ENCODE assay signal across 16 cellular contexts in the genomic region with DNA sequence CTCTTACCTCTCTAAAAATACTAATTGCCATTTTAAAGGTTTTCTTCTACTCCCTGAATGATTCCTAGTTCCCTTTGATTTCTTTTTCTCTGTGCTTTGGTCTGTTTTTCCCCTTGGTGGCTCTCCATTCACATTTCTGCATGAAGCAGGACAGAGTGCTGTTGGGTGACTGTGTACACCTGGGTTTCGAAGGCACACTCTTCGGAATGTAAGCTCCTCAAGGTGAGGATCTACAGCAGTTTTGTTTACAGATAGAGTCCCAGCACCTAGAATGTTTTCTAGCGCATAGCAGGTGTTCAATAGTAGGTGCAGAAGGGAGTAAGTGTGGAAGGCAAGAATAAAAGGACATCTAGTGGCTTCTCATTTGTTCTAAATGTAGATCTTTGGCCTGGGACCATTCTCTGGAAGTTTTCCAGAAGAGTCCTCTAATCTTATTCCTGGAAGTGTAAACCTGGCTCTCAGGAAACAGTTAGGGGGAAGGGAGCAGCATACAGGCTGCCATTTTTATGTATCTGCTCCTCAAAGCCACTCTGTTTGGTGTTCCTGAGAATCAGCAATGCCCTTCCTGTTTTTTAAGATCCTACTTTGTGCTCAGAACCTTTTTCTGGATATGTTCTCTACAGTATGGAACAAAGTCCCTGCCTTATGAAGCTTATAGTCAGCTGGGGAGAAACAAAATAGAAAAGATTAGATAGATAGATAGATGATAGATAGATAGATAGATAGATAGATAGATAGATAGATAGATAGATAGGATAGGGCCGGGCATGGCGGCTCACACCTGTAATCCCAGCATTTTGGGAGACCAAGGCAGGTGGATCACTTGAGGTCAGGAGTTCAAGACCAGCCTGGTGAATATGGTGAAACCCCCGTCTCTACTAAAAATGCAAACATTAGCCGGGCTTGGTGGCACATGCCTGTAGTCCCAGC. TPM values are rescaled to one million over a fixed set of nuclear protein-coding genes. Genes with fewer than 3 reads are reported as not detected.
DNase-seq lines count a peak whose midpoint lies in the region; ATAC-seq, FAIRE-seq and TF ChIP-seq lines count a peak whose summit lies in the region.
"Had no signal": no experiment of that assay in that cellular context is flagged by ENCODE, and none has a peak within 500 bp of the region (broad histone marks: within the 10 kb centered on the region; RNA-seq: fewer than 3 reads in every experiment).

No MANE protein-coding gene starts in this region.

- peaks cover 0 to 9% (median 0%) of the 10 kb centered on the region in 3 donors for H3K27me3 Mint-ChIP-seq in immature natural killer cell (ENCODE audit: low read depth in 3 of 3)

- 78 to 82% (median 80%) methylated on average over 7 of the region's 7 CpGs for WGBS in heart left ventricle, 4 donors
- 74 to 82% (median 81%) methylated on average over 7 of the region's 7 CpGs for WGBS in psoas muscle, 3 donors

- intact Hi-C loops in heart left ventricle (cut with DNase I) (no loop called here), Right ventricle myocardium inferior (cut with DNase I) (no loop called here), kidney (cut with DNase I) (no loop called here), psoas muscle (cut with DNase I) (no loop called here), dorsolateral prefrontal cortex (cut with DNase I) (no loop called here)

- no peaks in the 10 kb centered on the region for H3K36me3 Mint-ChIP-seq in immature natural killer cell

- TF ChIP-seq CTCF in heart left ventricle (IDR thresholded peaks at IDR 0.05) (no peak), kidney (IDR thresholded peaks at IDR 0.05; ENCODE audit: borderline replicate concordance, extremely low read depth, insufficient read depth) (no peak), psoas muscle (IDR thresholded peaks at IDR 0.05) (no peak), dorsolateral prefrontal cortex (IDR thresholded peaks at IDR 0.05 in 54 of 56, conservative IDR thresholded peaks at IDR 0.05 in 2 of 56; ENCODE audit: low read depth in 1 of 56, partially characterized antibody in 56 of 56) (no peak)

- H3K9me3 ChIP-seq in heart left ventricle (no peaks in the 10 kb centered on the region), kidney (ENCODE audit: control insufficient read depth in 1 of 2, low read length in 2 of 2) (no peaks in the 10 kb centered on the region), psoas muscle (no peaks in the 10 kb centered on the region)
- H3K9me3 ChIP-seq: BLaER1 treated with 17β-estradiol and CSF1 and Interleukin-3, amounts not matched to agents 10 nM and 100 nM had no signal

- H3K4me1 ChIP-seq in heart left ventricle (peaks cover 0 to 21% (median 10%) of the 10 kb centered on the region in 12 donors), kidney (ENCODE audit: control insufficient read depth in 1 of 2, insufficient read depth in 1 of 2, low read depth in 1 of 2, low read length in 2 of 2) (peaks cover 0 to 7% of the 10 kb centered on the region in 2 donors), psoas muscle (peaks cover 9% of the 10 kb centered on the region)

- H3K9ac ChIP-seq in kidney (ENCODE audit: low read length in 2 of 2) = no peak overlapping the region
- H3K9ac ChIP-seq: BLaER1 treated with 17β-estradiol and CSF1 and Interleukin-3, amounts not matched to agents 10 nM and 100 nM; KMS-11 had no signal

- H3K27me3 ChIP-seq in heart left ventricle = no peaks in the 10 kb centered on the region
- H3K27me3 ChIP-seq in psoas muscle (ENCODE audit: insufficient read depth in 3 of 3, low read length in 2 of 3) = no peaks in the 10 kb centered on the region
- H3K27me3 ChIP-seq in dorsolateral prefrontal cortex = no peaks in the 10 kb centered on the region
- H3K27me3 ChIP-seq: BLaER1 treated with 17β-estradiol and CSF1 and Interleukin-3, amounts not matched to agents 10 nM and 100 nM had no signal

- H3K4me3 Mint-ChIP-seq in immature natural killer cell = no peak overlapping the region

- H3K4me3 ChIP-seq in heart left ventricle (no peak overlapping the region), kidney (ENCODE audit: low read length in 2 of 2) (no peak overlapping the region), psoas muscle (no peak overlapping the region), dorsolateral prefrontal cortex (no peak overlapping the region)
- H3K4me3 ChIP-seq: BLaER1 treated with 17β-estradiol and CSF1 and Interleukin-3, amounts not matched to agents 10 nM and 100 nM had no signal

- H3K27ac Mint-ChIP-seq in immature natural killer cell = no peak overlapping the region

- TF ChIP-seq POLR2A in heart left ventricle (IDR thresholded peaks at IDR 0.05) = no peak

- FAIRE-seq in kidney (lab: Jason Lieb, UNC) = no peak

- H3K4me1 Mint-ChIP-seq in immature natural killer cell = no peaks in the 10 kb centered on the region

- H3K27ac ChIP-seq in heart left ventricle = peak overlapping the region in 2 of 12 donors; percentile 9 to 13
- no peak overlapping the region for H3K27ac ChIP-seq in kidney (ENCODE audit: low read depth in 2 of 2, low read length in 2 of 2)
- peak overlapping the region; percentile 4 for H3K27ac ChIP-seq in psoas muscle
- H3K27ac ChIP-seq in dorsolateral prefrontal cortex = no peak overlapping the region
- H3K27ac ChIP-seq: BLaER1 treated with 17β-estradiol and CSF1 and Interleukin-3, amounts not matched to agents 10 nM and 100 nM; KMS-11 had no signal

- H3K36me3 ChIP-seq in heart left ventricle = no peaks in the 10 kb centered on the region
- H3K36me3 ChIP-seq in kidney (ENCODE audit: control insufficient read depth in 1 of 2, insufficient read depth in 2 of 2, low read length in 2 of 2) = no peaks in the 10 kb centered on the region
- no peaks in the 10 kb centered on the region for H3K36me3 ChIP-seq in psoas muscle (ENCODE audit: insufficient read depth in 1 of 2, low read depth in 1 of 2)
- H3K36me3 ChIP-seq: BLaER1 treated with 17β-estradiol and CSF1 and Interleukin-3, amounts not matched to agents 10 nM and 100 nM had no signal

- H3K9me3 Mint-ChIP-seq in immature natural killer cell = no peaks in the 10 kb centered on the region

- DNase-seq in heart left ventricle = no peak
- no peak for DNase-seq in Right ventricle myocardium inferior (ENCODE audit: missing footprints)
- DNase-seq in kidney = peak; percentile 6
- no peak for DNase-seq in psoas muscle
- DNase-seq in immature natural killer cell = no peak
- DNase-seq in dorsolateral prefrontal cortex = no peak
- no peak for DNase-seq in activated CD8-positive, alpha-beta memory T cell treated with anti-CD3 and anti-CD28 coated beads for 24 hours
- DNase-seq: 8988T, EL, GOT3, NCI-H1092 treated with DMSO at 0.1 percent for 48 hours, NCI-H1694, PC-3 had no signal

- ATAC-seq in heart left ventricle = peak; percentile 35 to 62 (median 50)
- no peak for ATAC-seq in Right ventricle myocardium inferior
- ATAC-seq in psoas muscle = peak in 2 of 4 donors; percentile 62 to 65
- no peak for ATAC-seq in HG03571 (IDR thresholded peaks at IDR 0.05; ENCODE audit: unreplicated experiment)
- ATAC-seq: PC-3 had no signal

RNA-seq across cellular contexts. Expression of gene EFNA1, which starts 22.8 kb away (rescaled TPM):
- total RNA-seq in heart left ventricle = 10 to 100 TPM; 22.8 to 51.8 (median 37.2) TPM
- 100 to 1,000 TPM in 1 of 2 donors, 10 to 100 TPM in 1; 31.6 to 103 TPM for polyA plus RNA-seq in heart left ventricle
- 43.9 TPM for total RNA-seq in Right ventricle myocardium inferior
- total RNA-seq in kidney = 133 TPM
- polyA plus RNA-seq in kidney (ENCODE audit: insufficient read depth, low read depth, low replicate concordance) = 61.1 TPM
- 10 to 100 TPM; 11.4 to 42.6 (median 33.0) TPM for total RNA-seq in psoas muscle
- polyA plus RNA-seq in psoas muscle = 10 to 100 TPM in 2 of 3 donors, 1 to 10 TPM in 1; 5.5 to 15.0 (median 12.4) TPM
- polyA plus RNA-seq in immature natural killer cell = 1 to 10 TPM in 2 of 3 donors, under 1 TPM in 1; 0.64 to 4.0 (median 1.1) TPM
- total RNA-seq in dorsolateral prefrontal cortex = 100 to 1,000 TPM in 1 of 120 experiments, 10 to 100 TPM in 118, 1 to 10 TPM in 1; 8.7 to 144 (median 30.1) TPM

RNA-seq across cellular contexts. Expression of gene EFNA3, which starts 26.2 kb away (rescaled TPM):
- total RNA-seq in heart left ventricle = 1 to 10 TPM in 2 of 9 donors, under 1 TPM in 7; 0.20 to 2.4 (median 0.61) TPM
- 1 to 10 TPM in 1 of 2 donors, under 1 TPM in 1; 0.61 to 1.9 TPM for polyA plus RNA-seq in heart left ventricle
- total RNA-seq in Right ventricle myocardium inferior = 1.1 TPM
- 1.7 TPM for total RNA-seq in kidney
- 1.2 TPM for polyA plus RNA-seq in kidney (ENCODE audit: insufficient read depth, low read depth, low replicate concordance)
- total RNA-seq in psoas muscle = under 1 TPM in 3 of 4 donors, not detected in 1; 0.32 to 0.69 (median 0.57) TPM
- under 1 TPM; 0.17 to 1.00 (median 0.39) TPM for polyA plus RNA-seq in psoas muscle
- polyA plus RNA-seq in immature natural killer cell = 1 to 10 TPM in 1 of 3 donors, under 1 TPM in 2; 0.70 to 2.3 (median 0.94) TPM
- total RNA-seq in dorsolateral prefrontal cortex = 10 to 100 TPM in 118 of 120 experiments, 1 to 10 TPM in 2; 9.3 to 41.7 (median 22.4) TPM

RNA-seq across cellular contexts. Expression of gene SLC50A1, which starts 30.8 kb away (rescaled TPM):
- total RNA-seq in heart left ventricle (10 to 100 TPM in 4 of 9 donors, 1 to 10 TPM in 5; 5.4 to 21.7 (median 9.7) TPM), Right ventricle myocardium inferior (9.3 TPM), kidney (34.8 TPM), psoas muscle (1 to 10 TPM; 6.7 to 8.4 (median 7.8) TPM), dorsolateral prefrontal cortex (10 to 100 TPM in 40 of 120 experiments, 1 to 10 TPM in 80; 4.8 to 17.0 (median 9.0) TPM)
- polyA plus RNA-seq in heart left ventricle (10 to 100 TPM; 15.7 to 36.0 TPM), kidney (ENCODE audit: insufficient read depth, low read depth, low replicate concordance) (61.8 TPM), psoas muscle (10 to 100 TPM in 2 of 3 donors, 1 to 10 TPM in 1; 7.5 to 16.2 (median 10.8) TPM), immature natural killer cell (100 to 1,000 TPM in 1 of 3 donors, 10 to 100 TPM in 2; 59.5 to 120 (median 93.0) TPM)

RNA-seq across cellular contexts. Expression of gene DPM3, which starts 35.5 kb away (rescaled TPM):
- 10 to 100 TPM; 46.1 to 70.7 (median 54.4) TPM for total RNA-seq in heart left ventricle
- 100 to 1,000 TPM in 1 of 2 donors, 10 to 100 TPM in 1; 75.4 to 216 TPM for polyA plus RNA-seq in heart left ventricle
- total RNA-seq in Right ventricle myocardium inferior = 55.7 TPM
- total RNA-seq in kidney = 84.4 TPM
- polyA plus RNA-seq in kidney (ENCODE audit: insufficient read depth, low read depth, low replicate concordance) = 237 TPM
- total RNA-seq in psoas muscle = 10 to 100 TPM; 47.0 to 54.5 (median 50.0) TPM
- polyA plus RNA-seq in psoas muscle = 100 to 1,000 TPM; 110 to 123 (median 122) TPM
- 100 to 1,000 TPM; 103 to 274 (median 126) TPM for polyA plus RNA-seq in immature natural killer cell
- 10 to 100 TPM; 28.0 to 77.8 (median 52.8) TPM for total RNA-seq in dorsolateral prefrontal cortex

RNA-seq across cellular contexts. Expression of gene EFNA4, which starts 41.3 kb away (rescaled TPM):
- total RNA-seq in heart left ventricle (1 to 10 TPM; 1.1 to 3.3 (median 2.2) TPM), Right ventricle myocardium inferior (2.1 TPM), kidney (7.6 TPM), psoas muscle (1 to 10 TPM in 1 of 4 donors, under 1 TPM in 3; 0.69 to 1.1 (median 0.77) TPM), dorsolateral prefrontal cortex (1 to 10 TPM in 83 of 120 experiments, under 1 TPM in 31, not detected in 6; 0.41 to 3.5 (median 1.3) TPM)
- polyA plus RNA-seq in heart left ventricle (1 to 10 TPM; 2.0 to 4.8 TPM), kidney (ENCODE audit: insufficient read depth, low read depth, low replicate concordance) (11.8 TPM), psoas muscle (1 to 10 TPM in 2 of 3 donors, under 1 TPM in 1; 0.39 to 1.3 (median 1.2) TPM), immature natural killer cell (1 to 10 TPM; 1.1 to 3.0 (median 2.6) TPM)

Comparison
In these comparisons a context has a peak if more than half of its experiments do, and no peak if none do; other contexts are left out.
1. ATAC-seq: peak in heart left ventricle (4 of 4); none in Right ventricle myocardium inferior (single experiment) and HG03571 (single experiment).